Comparison of ENCODE assay signal across 27 cellular contexts in genomic region chr3:66642484-66642883, GRCh38.
A peak's percentile ranks its signal among the peaks of the same experiment; 100 is the strongest.
DNase-seq lines count a peak whose midpoint lies in the region; ATAC-seq, FAIRE-seq and TF ChIP-seq lines count a peak whose summit lies in the region.
"Had no signal": no experiment of that assay in that cellular context is flagged by ENCODE, and none has a peak within 500 bp of the region (broad histone marks: within the 10 kb centered on the region; RNA-seq: fewer than 3 reads in every experiment).

No MANE protein-coding gene starts in this region.

- intact Hi-C loops in breast epithelium (cut with DNase I; ENCODE audit: low total_unique reads): no loop called here

- no peaks in the 10 kb centered on the region for H3K27me3 Mint-ChIP-seq in nephron (ENCODE audit: low read depth)

- no peak for FAIRE-seq in small intestine (lab: Jason Lieb, UNC)
- FAIRE-seq: A204.1, GM12892 had no signal

- H3K4me1 Mint-ChIP-seq in nephron: peaks cover 8% of the 10 kb centered on the region

- H3K36me3 ChIP-seq in small intestine (ENCODE audit: control insufficient read depth in 2 of 2, insufficient read depth in 2 of 2, low read length in 2 of 2) (no peaks in the 10 kb centered on the region), breast epithelium (no peaks in the 10 kb centered on the region)
- H3K36me3 ChIP-seq: MG63 had no signal

- H3K9me3 ChIP-seq in small intestine (ENCODE audit: control insufficient read depth, low read depth) (no peaks in the 10 kb centered on the region), breast epithelium (peaks cover 0 to 3% of the 10 kb centered on the region in 2 donors)
- H3K9me3 ChIP-seq: MG63 had no signal

- TF ChIP-seq CTCF in nephron (IDR thresholded peaks at IDR 0.05; ENCODE audit: unreplicated experiment in 3 of 3) (no peak), breast epithelium (IDR thresholded peaks at IDR 0.05) (no peak)

- H3K27ac ChIP-seq in small intestine (ENCODE audit: low read depth in 1 of 2, low read length in 1 of 2) (peak overlapping the region; percentile 60 to 87), breast epithelium (no peak overlapping the region)

- POLR2A ChIA-PET in HEK293T (lab: Yijun Ruan, JAX): no interaction called here

- CTCF ChIA-PET in HEK293T (lab: Yijun Ruan, JAX): no interaction called here

- H3K36me3 Mint-ChIP-seq in nephron (ENCODE audit: low read depth): no peaks in the 10 kb centered on the region
- H3K36me3 Mint-ChIP-seq: CD4-positive, alpha-beta memory T cell had no signal

- DNase-seq in HEK293T (ENCODE audit: extremely low spot score) (no peak), SHP77 treated with DMSO at 0.1 percent for 48 hours (lab: John Stamatoyannopoulos, UW) (peak; percentile 36), small intestine (peak; percentile 89), breast epithelium (ENCODE audit: low spot score in 2 of 2) (no peak)
- DNase-seq: C1 segment of cervical spinal cord; CD4-positive, alpha-beta memory T cell; COR-L47; DMS79 treated with DMSO at 0.1 percent for 48 hours; GF-D8; H9; IMR-90; KG1; MG63; NCI-H1105 treated with DMSO at 0.1 percent for 48 hours; NCI-H2029; NCI-H446; NCI-H524 treated with DMSO at 0.1 percent for 48 hours; NCI-H82; NK-92 treated with Interleukin-12 subunit alpha and Interleukin-12 subunit beta, amount 100 ng/mL, for 24 hours had no signal

- 9 to 53% (median 28%) methylated on average over 3 of the region's 3 CpGs for WGBS in small intestine, 3 donors

- TF ChIP-seq POLR2A in breast epithelium (IDR thresholded peaks at IDR 0.05): no peak

- no peak overlapping the region for H3K4me3 Mint-ChIP-seq in nephron
- H3K4me3 Mint-ChIP-seq: CD4-positive, alpha-beta memory T cell; GM23338; H9 had no signal

- H3K9me3 Mint-ChIP-seq in nephron: peaks cover 7% of the 10 kb centered on the region
- H3K9me3 Mint-ChIP-seq: GM23338 had no signal

- H3K27me3 ChIP-seq in small intestine (ENCODE audit: control insufficient read depth in 2 of 2, insufficient read depth in 2 of 2, low read length in 2 of 2): no peaks in the 10 kb centered on the region
- H3K27me3 ChIP-seq in breast epithelium: no peaks in the 10 kb centered on the region
- H3K27me3 ChIP-seq: MG63 had no signal

- H3K4me1 ChIP-seq in small intestine (ENCODE audit: control insufficient read depth in 2 of 2, insufficient read depth in 1 of 2, low read depth in 1 of 2, low read length in 1 of 2) (no peaks in the 10 kb centered on the region), breast epithelium (no peaks in the 10 kb centered on the region)

- peak overlapping the region in 2 of 3 experiments; percentile 39 to 43 for H3K27ac Mint-ChIP-seq in nephron
- H3K27ac Mint-ChIP-seq: CD4-positive, alpha-beta memory T cell; GM23338; H9 had no signal

- ATAC-seq in GM18511 (IDR thresholded peaks at IDR 0.05; ENCODE audit: unreplicated experiment): no peak
- ATAC-seq in GM18519 (IDR thresholded peaks at IDR 0.05; ENCODE audit: low FRiP score, unreplicated experiment): no peak
- ATAC-seq: GM23338, PC-3, Right ventricle myocardium inferior had no signal

- H3K4me3 ChIP-seq in small intestine (ENCODE audit: low read depth in 1 of 2, low read length in 2 of 2) (no peak overlapping the region), breast epithelium (no peak overlapping the region)
- H3K4me3 ChIP-seq: GM23338, MG63 had no signal

TF ChIP-seq in HEK293T, 16 proteins besides CTCF, POLR2A, EP300 and RAD21:
- TF ChIP-seq FOXK2 (IDR thresholded peaks at IDR 0.05): no peak
- TF ChIP-seq, protein P1, sequence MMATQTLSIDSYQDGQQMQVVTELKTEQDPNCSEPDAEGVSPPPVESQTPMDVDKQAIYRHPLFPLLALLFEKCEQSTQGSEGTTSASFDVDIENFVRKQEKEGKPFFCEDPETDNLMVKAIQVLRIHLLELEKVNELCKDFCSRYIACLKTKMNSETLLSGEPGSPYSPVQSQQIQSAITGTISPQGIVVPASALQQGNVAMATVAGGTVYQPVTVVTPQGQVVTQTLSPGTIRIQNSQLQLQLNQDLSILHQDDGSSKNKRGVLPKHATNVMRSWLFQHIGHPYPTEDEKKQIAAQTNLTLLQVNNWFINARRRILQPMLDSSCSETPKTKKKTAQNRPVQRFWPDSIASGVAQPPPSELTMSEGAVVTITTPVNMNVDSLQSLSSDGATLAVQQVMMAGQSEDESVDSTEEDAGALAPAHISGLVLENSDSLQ (IDR thresholded peaks at IDR 0.05): peak; percentile 59
TF ChIP-seq in HEK293T: peak in this region for 1.

Comparison
In these comparisons a context has a peak if more than half of its experiments do, and no peak if none do; other contexts are left out.
1. DNase-seq: peak in SHP77 treated with DMSO at 0.1 percent for 48 hours (single experiment) and small intestine (single experiment); none in HEK293T (single experiment) and breast epithelium (0 of 2).
2. H3K27ac ChIP-seq: peak in small intestine (2 of 2); none in breast epithelium (0 of 2).